ENCODE assay signal across 30 cellular contexts in the genomic region with DNA sequence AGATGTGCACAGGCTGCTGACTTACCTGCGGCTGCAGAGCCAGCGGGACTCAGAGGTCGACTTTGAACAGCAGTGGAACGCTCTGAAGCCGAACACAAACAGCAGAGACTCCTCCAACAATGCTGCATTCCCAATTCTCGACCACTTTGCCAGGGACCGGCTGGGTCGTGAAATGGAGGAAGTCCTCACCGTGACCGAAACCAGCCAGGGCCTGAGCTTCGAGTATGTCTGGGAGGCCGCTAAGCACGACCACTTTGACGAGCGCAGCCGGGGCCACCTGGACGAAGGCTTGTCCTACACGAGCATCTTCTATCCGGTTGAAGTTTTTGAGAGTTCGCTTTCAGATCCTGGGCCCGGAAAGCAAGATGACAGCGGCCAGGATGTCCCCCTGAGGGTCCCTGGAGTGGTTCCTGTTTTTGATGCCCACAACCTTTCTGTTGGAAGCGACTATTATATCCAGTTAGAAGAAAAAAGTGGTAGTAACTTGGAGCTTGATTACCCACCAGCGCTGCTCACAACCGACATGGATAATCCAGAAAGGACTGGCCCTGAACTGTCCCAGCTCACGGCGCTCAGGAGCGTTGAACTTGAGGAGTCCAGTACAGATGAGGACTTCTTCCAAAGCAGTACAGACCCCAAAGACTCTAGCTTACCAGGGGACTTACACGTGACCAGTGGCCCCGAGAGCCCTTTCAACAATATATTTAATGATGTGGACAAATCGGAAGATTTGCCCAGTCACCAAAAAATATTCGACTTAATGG. TPM values are rescaled to one million over a fixed set of nuclear protein-coding genes. Genes with fewer than 3 reads are reported as not detected.
"Had no signal": no experiment of that assay in that cellular context is flagged by ENCODE, and none has a peak within 500 bp of the region (broad histone marks: within the 10 kb centered on the region; RNA-seq: fewer than 3 reads in every experiment).

No MANE protein-coding gene starts in this region.

- H3K9ac ChIP-seq: neural progenitor cell had no signal

- H3K4me3 Mint-ChIP-seq: mesothelial cell of epicardium; naive B cell; natural killer cell treated with Interleukin-12 subunit alpha and Interleukin-12 subunit beta and Interleukin-15 and Interleukin-18, amount 100 ng/mL, for 72 hours; neural progenitor cell; stimulated activated naive CD8-positive, alpha-beta T cell treated with anti-CD3 and anti-CD28 coated beads, Interleukin-15, amount 100 ng/mL, for 72 hours had no signal

- H3K4me1 Mint-ChIP-seq: mesothelial cell of epicardium, neural progenitor cell had no signal

- H3K4me2 ChIP-seq: hepatocyte, neural progenitor cell, smooth muscle cell had no signal

- H3K4me1 ChIP-seq: foreskin keratinocyte, gastroesophageal sphincter, neural progenitor cell, prostate gland, right atrium auricular region, suprapubic skin, transverse colon, upper lobe of right lung, uterus had no signal

- H3K9me3 Mint-ChIP-seq: natural killer cell treated with Interleukin-12 subunit alpha and Interleukin-12 subunit beta and Interleukin-15 and Interleukin-18, amount 100 ng/mL, for 72 hours had no signal

- H2AFZ ChIP-seq: hepatocyte, neural progenitor cell had no signal

- H3K27ac Mint-ChIP-seq: mesothelial cell of epicardium; naive B cell; natural killer cell treated with Interleukin-12 subunit alpha and Interleukin-12 subunit beta and Interleukin-15 and Interleukin-18, amount 100 ng/mL, for 72 hours; neural progenitor cell; stimulated activated naive CD8-positive, alpha-beta T cell treated with anti-CD3 and anti-CD28 coated beads, Interleukin-15, amount 100 ng/mL, for 72 hours had no signal

- H3K27me3 Mint-ChIP-seq: natural killer cell treated with Interleukin-12 subunit alpha and Interleukin-12 subunit beta and Interleukin-15 and Interleukin-18, amount 100 ng/mL, for 72 hours; stimulated activated naive CD8-positive, alpha-beta T cell treated with anti-CD3 and anti-CD28 coated beads, Interleukin-15, amount 100 ng/mL, for 72 hours had no signal

- H3K36me3 ChIP-seq: neural progenitor cell, prostate gland, uterus had no signal

- H3K79me2 ChIP-seq: hepatocyte had no signal

- H3K9me3 ChIP-seq: esophagus muscularis mucosa, gastroesophageal sphincter, heart left ventricle, left lung, mucosa of descending colon, prostate gland, right atrium auricular region, suprapubic skin, transverse colon, upper lobe of right lung, uterus had no signal

- H3K27ac ChIP-seq: esophagus muscularis mucosa, foreskin keratinocyte, gastroesophageal sphincter, heart left ventricle, hepatocyte, left lung, neural progenitor cell, prostate gland, right atrium auricular region, suprapubic skin, transverse colon, upper lobe of right lung, uterus had no signal

- DNase-seq: cortex of kidney; foreskin keratinocyte; heart left ventricle; left cardiac atrium; left lung; mesenchymal stem cell; mucosa of descending colon; naive B cell; stimulated activated CD4-positive, alpha-beta T cell treated with anti-CD3 and anti-CD28 coated beads, Interleukin-12 subunit alpha, Interleukin-12 subunit beta, amount 100 ng/mL, for 4 hours; stimulated activated CD4-positive, alpha-beta T cell treated with anti-CD3 and anti-CD28 coated beads, Interleukin-1b, Interleukin-23, amount 100 ng/mL, for 48 hours; stimulated activated CD4-positive, alpha-beta T cell treated with anti-CD3 and anti-CD28 coated beads, Interleukin-4, amount 100 ng/mL, for 1 hour; stimulated activated CD8-positive, alpha-beta memory T cell treated with anti-CD3 and anti-CD28 coated beads, Interleukin-4, amount 100 ng/mL, for 48 hours; stimulated activated naive CD4-positive, alpha-beta T cell; stimulated activated naive CD8-positive, alpha-beta T cell treated with anti-CD3 and anti-CD28 coated beads, Interleukin-15, amount 100 ng/mL, for 72 hours; transverse colon; upper lobe of right lung; uterus had no signal

- H3K4me3 ChIP-seq: esophagus muscularis mucosa, gastroesophageal sphincter, heart left ventricle, hepatocyte, left lung, mucosa of descending colon, neural progenitor cell, prostate gland, right atrium auricular region, smooth muscle cell, suprapubic skin, transverse colon, upper lobe of right lung, uterus had no signal

- H3K27me3 ChIP-seq: esophagus muscularis mucosa, foreskin keratinocyte, gastroesophageal sphincter, heart left ventricle, hepatocyte, left lung, neural progenitor cell, right atrium auricular region, suprapubic skin, transverse colon, upper lobe of right lung, uterus had no signal

- ATAC-seq: foreskin keratinocyte; gastroesophageal sphincter; heart left ventricle; left cardiac atrium; left lung; mucosa of descending colon; natural killer cell treated with Interleukin-12 subunit alpha and Interleukin-12 subunit beta and Interleukin-15 and Interleukin-18, amount 100 ng/mL, for 72 hours; sciatic nerve; stimulated activated naive CD8-positive, alpha-beta T cell treated with anti-CD3 and anti-CD28 coated beads, Interleukin-15, amount 100 ng/mL, for 72 hours; upper lobe of right lung had no signal

RNA-seq across cellular contexts. Expression of gene BHLHA15, which starts 19.4 kb away (rescaled TPM):
- total RNA-seq: esophagus muscularis mucosa, mesothelial cell of epicardium, osteocyte, sciatic nerve had no signal
- polyA plus RNA-seq: fibroblast of lung had no signal
